ENCODE assay signal across 8 cellular contexts in the genomic region with DNA sequence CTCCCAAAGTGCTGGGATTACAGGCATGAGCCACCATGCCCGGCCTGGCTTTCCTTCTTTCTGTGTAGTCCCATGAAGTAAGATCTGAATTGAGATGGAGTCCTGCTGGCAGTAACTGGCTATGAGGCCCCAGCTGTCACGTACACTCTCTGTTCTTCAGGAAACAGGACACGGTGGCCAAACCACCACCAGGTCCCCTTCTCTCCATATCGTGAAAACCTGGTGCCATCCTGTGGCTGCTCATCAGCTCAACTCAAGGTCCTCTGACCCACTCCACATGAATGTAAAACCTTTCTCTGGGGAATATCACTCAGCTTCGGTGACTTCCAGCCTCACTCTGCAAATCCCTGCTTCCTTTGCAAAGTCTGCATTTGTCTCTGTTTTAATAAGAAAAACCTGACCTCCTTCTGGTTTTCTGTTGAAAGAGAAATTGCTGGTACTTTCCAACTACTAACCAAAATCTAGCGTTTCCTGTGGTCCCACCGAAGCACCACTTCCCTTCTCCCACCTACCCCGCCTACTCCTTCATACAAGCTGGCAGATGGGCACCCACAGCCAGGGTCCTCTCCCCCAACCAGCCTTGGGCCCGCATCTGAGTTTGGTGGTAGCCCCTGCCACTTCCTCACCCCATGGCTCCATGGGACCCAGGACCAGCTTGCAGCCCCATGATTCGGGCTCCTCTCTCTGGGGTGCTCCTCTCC. TPM values are rescaled to one million over a fixed set of nuclear protein-coding genes. Genes with fewer than 3 reads are reported as not detected.
DNase-seq lines count a peak whose midpoint lies in the region; ATAC-seq, FAIRE-seq and TF ChIP-seq lines count a peak whose summit lies in the region.
"Not testable (repeated sequence)": the region's sequence is repeated elsewhere in the genome, so short reads cannot be mapped to it uniquely, and the experiment has no call there.

No MANE protein-coding gene starts in this region.

- H3K4me3 Mint-ChIP-seq in T-cell; activated CD4-positive, alpha-beta memory T cell treated with anti-CD3 and anti-CD28 coated beads for 36 hours; natural killer cell treated with Interleukin-12 subunit alpha and Interleukin-12 subunit beta and Interleukin-15 and Interleukin-18, amount 100 ng/mL, for 72 hours: not testable (repeated sequence)

- intact Hi-C loops in activated CD4-positive, alpha-beta memory T cell treated with anti-CD3 and anti-CD28 coated beads for 36 hours (cut with micrococcal nuclease), result not testable (repeated sequence)

- H3K36me3 Mint-ChIP-seq in T-cell; activated CD4-positive, alpha-beta memory T cell treated with anti-CD3 and anti-CD28 coated beads for 36 hours; activated naive CD4-positive, alpha-beta T cell treated with anti-CD3 and anti-CD28 coated beads, Interleukin-2, amount 50 U/mL, for 72 hours; natural killer cell treated with Interleukin-12 subunit alpha and Interleukin-12 subunit beta and Interleukin-15 and Interleukin-18, amount 100 ng/mL, for 72 hours: not testable (repeated sequence)

- ATAC-seq in GM21737 (IDR thresholded peaks at IDR 0.05; ENCODE audit: unreplicated experiment), result peak; percentile 53
- ATAC-seq in HG03045 (IDR thresholded peaks at IDR 0.05; ENCODE audit: unreplicated experiment), result peak; percentile 47
- ATAC-seq in T-cell (replicated peaks in 1 of 4), result peak in 3 of 4 experiments; percentile 17 to 41 (median 34)
- peak; percentile 29 to 46 for ATAC-seq in activated naive CD4-positive, alpha-beta T cell treated with anti-CD3 and anti-CD28 coated beads, Interleukin-2, amount 50 U/mL, for 72 hours
- ATAC-seq in natural killer cell treated with Interleukin-12 subunit alpha and Interleukin-12 subunit beta and Interleukin-15 and Interleukin-18, amount 100 ng/mL, for 72 hours, result peak; percentile 34 to 57

- DNase-seq in GM12891 (ENCODE audit: insufficient read length, low spot score); GM19239 (ENCODE audit: insufficient read length, low spot score); T-cell; activated naive CD4-positive, alpha-beta T cell treated with anti-CD3 and anti-CD28 coated beads, Interleukin-2, amount 50 U/mL, for 72 hours (ENCODE audit: low spot score in 2 of 2); natural killer cell treated with Interleukin-12 subunit alpha and Interleukin-12 subunit beta and Interleukin-15 and Interleukin-18, amount 100 ng/mL, for 72 hours (ENCODE audit: low spot score): not testable (repeated sequence)
- peak; percentile 23 for DNase-seq in activated CD4-positive, alpha-beta memory T cell treated with anti-CD3 and anti-CD28 coated beads for 36 hours

- not testable (repeated sequence) for TF ChIP-seq POLR2A in GM12891 (IDR thresholded peaks at IDR 0.05; ENCODE audit: low read depth, low read length)

- H3K27ac Mint-ChIP-seq in T-cell, result peak overlapping the region; percentile 55 to 57
- not testable (repeated sequence) for H3K27ac Mint-ChIP-seq in activated CD4-positive, alpha-beta memory T cell treated with anti-CD3 and anti-CD28 coated beads for 36 hours; activated naive CD4-positive, alpha-beta T cell treated with anti-CD3 and anti-CD28 coated beads, Interleukin-2, amount 50 U/mL, for 72 hours
- peak overlapping the region in 1 of 2 donors; percentile 83 for H3K27ac Mint-ChIP-seq in natural killer cell treated with Interleukin-12 subunit alpha and Interleukin-12 subunit beta and Interleukin-15 and Interleukin-18, amount 100 ng/mL, for 72 hours

- FAIRE-seq in GM12891 (lab: Jason Lieb, UNC), result peak; percentile 82
- FAIRE-seq in GM19239 (lab: Jason Lieb, UNC), result peak; percentile 54

- POLR2A ChIA-PET in T-cell (lab: Charles Lee); activated CD4-positive, alpha-beta memory T cell treated with anti-CD3 and anti-CD28 coated beads for 36 hours (lab: Charles Lee): not testable (repeated sequence)

- H3K4me1 Mint-ChIP-seq in T-cell, result peaks cover 15 to 21% (median 16%) of the 10 kb centered on the region in 3 donors
- peaks cover 18% of the 10 kb centered on the region for H3K4me1 Mint-ChIP-seq in activated CD4-positive, alpha-beta memory T cell treated with anti-CD3 and anti-CD28 coated beads for 36 hours (ENCODE audit: low read depth)
- H3K4me1 Mint-ChIP-seq in natural killer cell treated with Interleukin-12 subunit alpha and Interleukin-12 subunit beta and Interleukin-15 and Interleukin-18, amount 100 ng/mL, for 72 hours (ENCODE audit: low read depth in 2 of 2), result peaks cover 10 to 16% of the 10 kb centered on the region in 2 donors

- H3K27me3 Mint-ChIP-seq in T-cell; activated CD4-positive, alpha-beta memory T cell treated with anti-CD3 and anti-CD28 coated beads for 36 hours; natural killer cell treated with Interleukin-12 subunit alpha and Interleukin-12 subunit beta and Interleukin-15 and Interleukin-18, amount 100 ng/mL, for 72 hours: not testable (repeated sequence)

- CTCF ChIA-PET in T-cell (lab: Charles Lee), result interaction anchor here in 1 of 2 donors (0.6 kb wide), 2 partner anchors 63 to 829 kb away, joined by 3 to 4 read pairs; no protein-coding TSS in a partner anchor
- CTCF ChIA-PET in activated CD4-positive, alpha-beta memory T cell treated with anti-CD3 and anti-CD28 coated beads for 36 hours (lab: Charles Lee), result not testable (repeated sequence)

- H3K9me3 Mint-ChIP-seq in T-cell; activated CD4-positive, alpha-beta memory T cell treated with anti-CD3 and anti-CD28 coated beads for 36 hours; activated naive CD4-positive, alpha-beta T cell treated with anti-CD3 and anti-CD28 coated beads, Interleukin-2, amount 50 U/mL, for 72 hours; natural killer cell treated with Interleukin-12 subunit alpha and Interleukin-12 subunit beta and Interleukin-15 and Interleukin-18, amount 100 ng/mL, for 72 hours: not testable (repeated sequence)

RNA-seq across cellular contexts. Expression of gene RPS15A, which starts 32.0 kb away (rescaled TPM):
- 6,481 TPM for polyA plus RNA-seq in GM12891 (2012; ENCODE audit: low read depth, missing spikeins)
- total RNA-seq in T-cell, result 1,000 to 10,000 TPM; 2,862 to 3,462 (median 2,982) TPM
- total RNA-seq in activated CD4-positive, alpha-beta memory T cell treated with anti-CD3 and anti-CD28 coated beads for 36 hours, result 1,000 to 10,000 TPM; 2,060 to 2,087 TPM
- total RNA-seq in activated naive CD4-positive, alpha-beta T cell treated with anti-CD3 and anti-CD28 coated beads, Interleukin-2, amount 50 U/mL, for 72 hours, result 1,000 to 10,000 TPM; 2,227 to 2,841 TPM
- total RNA-seq in natural killer cell treated with Interleukin-12 subunit alpha and Interleukin-12 subunit beta and Interleukin-15 and Interleukin-18, amount 100 ng/mL, for 72 hours, result 1,000 to 10,000 TPM in 1 of 2 donors, 100 to 1,000 TPM in 1; 497 to 1,038 TPM

RNA-seq across cellular contexts. Expression of gene ARL6IP1, which starts 43.2 kb away (rescaled TPM):
- polyA plus RNA-seq in GM12891 (2012; ENCODE audit: low read depth, missing spikeins), result 84.1 TPM
- total RNA-seq in T-cell, result 100 to 1,000 TPM in 2 of 5 donors, 10 to 100 TPM in 3; 78.8 to 122 (median 89.5) TPM
- 100 to 1,000 TPM; 110 to 125 TPM for total RNA-seq in activated CD4-positive, alpha-beta memory T cell treated with anti-CD3 and anti-CD28 coated beads for 36 hours
- total RNA-seq in activated naive CD4-positive, alpha-beta T cell treated with anti-CD3 and anti-CD28 coated beads, Interleukin-2, amount 50 U/mL, for 72 hours, result 100 to 1,000 TPM; 116 to 164 TPM
- total RNA-seq in natural killer cell treated with Interleukin-12 subunit alpha and Interleukin-12 subunit beta and Interleukin-15 and Interleukin-18, amount 100 ng/mL, for 72 hours, result 100 to 1,000 TPM; 113 to 149 TPM
